ENCODE assay signal across 28 cellular contexts in the genomic region with DNA sequence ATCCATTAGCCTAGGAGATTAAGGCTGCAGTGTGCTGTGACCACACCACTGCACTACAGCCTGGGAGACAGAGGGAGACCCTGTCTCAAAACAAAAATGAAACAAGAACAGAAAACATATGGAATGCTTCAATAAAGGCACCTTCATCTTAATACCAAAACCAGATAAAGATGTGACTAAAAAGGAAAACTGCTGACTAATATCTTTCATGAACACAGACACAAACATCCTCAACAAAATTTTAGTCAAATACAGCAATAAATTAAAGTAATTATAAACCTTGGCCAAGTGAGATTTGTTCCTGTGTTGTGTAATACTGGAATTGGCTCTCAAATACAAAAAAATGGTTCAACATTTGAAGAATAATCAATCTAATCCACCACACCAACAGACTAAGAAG.
"Had no signal": no experiment of that assay in that cellular context is flagged by ENCODE, and none has a peak within 500 bp of the region (broad histone marks: within the 10 kb centered on the region; RNA-seq: fewer than 3 reads in every experiment).

No MANE protein-coding gene starts in this region.

- H3K9me3 ChIP-seq: ovary, testis, thyroid gland, upper lobe of left lung, vagina had no signal

- FAIRE-seq: islet of Langerhans, kidney had no signal

- DNase-seq: hypothalamus; immature natural killer cell; kidney; left colon; left ventricle myocardium inferior; mesendoderm; midbrain; mucosa of descending colon; naive thymus-derived CD4-positive, alpha-beta T cell; ovary; stimulated activated CD4-positive, alpha-beta T cell treated with anti-CD3 and anti-CD28 coated beads, Interleukin-12 subunit alpha, Interleukin-12 subunit beta, amount 100 ng/mL, for 4 hours; stimulated activated CD4-positive, alpha-beta T cell treated with anti-CD3 and anti-CD28 coated beads, Interleukin-15, amount 100 ng/mL, for 24 hours; stimulated activated CD4-positive, alpha-beta T cell treated with anti-CD3 and anti-CD28 coated beads, Interleukin-2, amount 100 ng/mL, for 24 hours; stimulated activated CD4-positive, alpha-beta T cell treated with anti-CD3 and anti-CD28 coated beads, Interleukin-4, amount 100 ng/mL, for 1 hour; stimulated activated naive B cell treated with anti-CD40 and anti-IgM and Interleukin-4, amounts not matched to agents 10 μg/mL and 1 μg/mL and 100 μg/mL, for 72 hours; stimulated activated naive CD8-positive, alpha-beta T cell treated with anti-CD3 and anti-CD28 coated beads, Interleukin-15, Interleukin-2, amounts not matched to agents 100 U/mL and 50 U/mL, for 24 hours; stomach; testis; thyroid gland; transverse colon; upper lobe of left lung had no signal

- H3K27ac ChIP-seq: left ventricle myocardium inferior, ovary, right atrium auricular region, skin epidermis, stomach, testis, thyroid gland, transverse colon, upper lobe of left lung, vagina had no signal

- H3K4me1 ChIP-seq: left ventricle myocardium inferior, right atrium auricular region, stomach, testis, thyroid gland, transverse colon, upper lobe of left lung, vagina had no signal

- H3K4me3 ChIP-seq: left ventricle myocardium inferior, lung, mucosa of descending colon, ovary, right atrium auricular region, skin epidermis, stomach, testis, thyroid gland, transverse colon, upper lobe of left lung, vagina had no signal

- H3K27me3 ChIP-seq: ovary, right atrium auricular region, stomach, testis, thyroid gland, transverse colon, upper lobe of left lung, vagina had no signal

- H3K36me3 ChIP-seq: left ventricle myocardium inferior, ovary, right atrium auricular region, stomach, thyroid gland, transverse colon, upper lobe of left lung, vagina had no signal

- ATAC-seq: left colon; mucosa of descending colon; naive thymus-derived CD4-positive, alpha-beta T cell; natural killer cell treated with Interleukin-12 subunit alpha and Interleukin-12 subunit beta and Interleukin-15 and Interleukin-18, amount 100 ng/mL, for 72 hours; sciatic nerve; stimulated activated naive B cell treated with anti-CD40 and anti-IgM and Interleukin-4, amounts not matched to agents 10 μg/mL and 1 μg/mL and 100 μg/mL, for 72 hours; stimulated activated naive CD8-positive, alpha-beta T cell treated with anti-CD3 and anti-CD28 coated beads, Interleukin-15, Interleukin-2, amounts not matched to agents 100 U/mL and 50 U/mL, for 24 hours had no signal
